ENCODE assay signal across 8 cellular contexts in genomic region chr6:169723200-169723909, GRCh38. TPM values are rescaled to one million over a fixed set of nuclear protein-coding genes. Genes with fewer than 3 reads are reported as not detected.
DNase-seq lines count a peak whose midpoint lies in the region; ATAC-seq and TF ChIP-seq lines count a peak whose summit lies in the region.

No MANE protein-coding gene starts in this region.

- H3K4me3 Mint-ChIP-seq in CD4-positive, alpha-beta memory T cell: peak overlapping the region; percentile 89 to 100 (median 96)
- peak overlapping the region; percentile 88 for H3K4me3 Mint-ChIP-seq in progenitor cell of endocrine pancreas (ENCODE audit: low read depth)

- peak overlapping the region; percentile 93 to 99 (median 96) for H3K27ac Mint-ChIP-seq in CD4-positive, alpha-beta memory T cell
- peak overlapping the region; percentile 94 for H3K27ac Mint-ChIP-seq in progenitor cell of endocrine pancreas

- TF ChIP-seq CTCF in right atrium auricular region (IDR thresholded peaks at IDR 0.05) (no peak), progenitor cell of endocrine pancreas (IDR thresholded peaks at IDR 0.05; ENCODE audit: unreplicated experiment) (no peak), uterus (IDR thresholded peaks at IDR 0.05) (no peak)

- CTCF ChIA-PET in CD4-positive, alpha-beta memory T cell (lab: Charles Lee; ENCODE audit: partially characterized antibody): interaction anchor here (0.8 to 2.7 kb wide), 4 partner anchors 13 to 820 kb away, joined by 3 to 15 read pairs (median 4); partner anchors contain the start of genes C6orf120 and WDR27

- ATAC-seq in GM19395 (IDR thresholded peaks at IDR 0.05; ENCODE audit: unreplicated experiment): peak; percentile 40
- ATAC-seq in HG03565 (IDR thresholded peaks at IDR 0.05; ENCODE audit: unreplicated experiment): peak; percentile 31

- DNase-seq in CD4-positive, alpha-beta memory T cell: peak; percentile 74 to 79 (median 76)
- DNase-seq in T-helper 1 cell (peak; percentile 41 to 71 (median 58)), amygdala (lab: John Stamatoyannopoulos, UW) (peak in 47 of 56 donors; percentile 12 to 81 (median 51)), right atrium auricular region (ENCODE audit: low spot score) (peak; percentile 81), progenitor cell of endocrine pancreas (ENCODE audit: low spot score, unreplicated experiment) (peak; percentile 45), uterus (peak; percentile 71 to 73)

- H3K36me3 Mint-ChIP-seq in CD4-positive, alpha-beta memory T cell: peaks cover 0 to 13% of the 10 kb centered on the region in 2 donors
- H3K36me3 Mint-ChIP-seq in progenitor cell of endocrine pancreas (ENCODE audit: insufficient read depth): peaks cover 3% of the 10 kb centered on the region

- no peaks in the 10 kb centered on the region for H3K9me3 ChIP-seq in CD4-positive, alpha-beta memory T cell (ENCODE audit: control insufficient read depth in 1 of 2, low read length in 2 of 2)
- no peaks in the 10 kb centered on the region for H3K9me3 ChIP-seq in right atrium auricular region
- no peaks in the 10 kb centered on the region for H3K9me3 ChIP-seq in uterus

- no peaks in the 10 kb centered on the region for H3K27me3 ChIP-seq in CD4-positive, alpha-beta memory T cell (ENCODE audit: insufficient read depth, low read length)
- H3K27me3 ChIP-seq in right atrium auricular region: no peaks in the 10 kb centered on the region
- H3K27me3 ChIP-seq in uterus: no peaks in the 10 kb centered on the region

- peak overlapping the region; percentile 85 for H3K27ac ChIP-seq in CD4-positive, alpha-beta memory T cell (ENCODE audit: low read depth, low read length)
- H3K27ac ChIP-seq in right atrium auricular region (peak overlapping the region; percentile 84 to 90), uterus (peak overlapping the region; percentile 93 to 94)

- intact Hi-C loops in CD4-positive, alpha-beta memory T cell (cut with micrococcal nuclease): loop anchor here (1.0 kb wide), 3 partner anchors 21 to 831 kb away; partner anchors contain the start of genes C6orf120, DYNLT2, ERMARD and TBP
- intact Hi-C loops in uterus (cut with DNase I; ENCODE audit: low total_unique reads): no loop called here

- peaks cover 49% of the 10 kb centered on the region for H3K4me1 ChIP-seq in CD4-positive, alpha-beta memory T cell (ENCODE audit: insufficient read depth, low read length)
- peaks cover 0 to 14% of the 10 kb centered on the region in 2 donors for H3K4me1 ChIP-seq in right atrium auricular region
- no peaks in the 10 kb centered on the region for H3K4me1 ChIP-seq in uterus

- peaks cover 28 to 55% (median 42%) of the 10 kb centered on the region in 4 donors for H3K4me1 Mint-ChIP-seq in CD4-positive, alpha-beta memory T cell
- peaks cover 42% of the 10 kb centered on the region for H3K4me1 Mint-ChIP-seq in progenitor cell of endocrine pancreas (ENCODE audit: low read depth)

- no peaks in the 10 kb centered on the region for H3K9me3 Mint-ChIP-seq in CD4-positive, alpha-beta memory T cell
- no peaks in the 10 kb centered on the region for H3K9me3 Mint-ChIP-seq in progenitor cell of endocrine pancreas (ENCODE audit: low read depth)

- no peaks in the 10 kb centered on the region for H3K36me3 ChIP-seq in CD4-positive, alpha-beta memory T cell (ENCODE audit: insufficient read depth, low read length)
- no peaks in the 10 kb centered on the region for H3K36me3 ChIP-seq in right atrium auricular region
- no peaks in the 10 kb centered on the region for H3K36me3 ChIP-seq in uterus

- H3K27me3 Mint-ChIP-seq in CD4-positive, alpha-beta memory T cell: no peaks in the 10 kb centered on the region
- H3K27me3 Mint-ChIP-seq in progenitor cell of endocrine pancreas: no peaks in the 10 kb centered on the region

- H3K4me3 ChIP-seq in CD4-positive, alpha-beta memory T cell (ENCODE audit: low read length in 2 of 2): peak overlapping the region; percentile 76 to 90
- peak overlapping the region; percentile 65 to 72 for H3K4me3 ChIP-seq in right atrium auricular region
- H3K4me3 ChIP-seq in uterus: peak overlapping the region; percentile 44 to 71

- peak in 1 of 2 donors; percentile 32 for TF ChIP-seq POLR2A in uterus (IDR thresholded peaks at IDR 0.05)

- POLR2A ChIA-PET in CD4-positive, alpha-beta memory T cell (lab: Charles Lee; ENCODE audit: partially characterized antibody): interaction anchor here (0.9 to 18.2 kb wide), 8 partner anchors 8 to 830 kb away, joined by 3 to 279 read pairs (median 17); partner anchors contain the start of genes C6orf120, DYNLT2, ERMARD and PSMB1

RNA-seq across cellular contexts. Expression of gene PHF10, which starts 0.9 kb away (rescaled TPM):
- total RNA-seq in CD4-positive, alpha-beta memory T cell: 100 to 1,000 TPM; 106 to 108 TPM
- 10 to 100 TPM; 17.5 to 24.0 TPM for polyA plus RNA-seq in CD4-positive, alpha-beta memory T cell
- 10 to 100 TPM; 49.9 to 54.7 TPM for total RNA-seq in right atrium auricular region
- total RNA-seq in progenitor cell of endocrine pancreas: 103 and 105 TPM in 2 replicates
- total RNA-seq in uterus: 100 to 1,000 TPM in 1 of 4 donors, 10 to 100 TPM in 3; 36.2 to 121 (median 67.5) TPM

RNA-seq across cellular contexts. Expression of gene C6orf120, which starts 21.4 kb away (rescaled TPM):
- 10 to 100 TPM; 32.9 to 35.9 TPM for total RNA-seq in CD4-positive, alpha-beta memory T cell
- polyA plus RNA-seq in CD4-positive, alpha-beta memory T cell: 10 to 100 TPM in 1 of 2 donors, 1 to 10 TPM in 1; 8.3 to 11.0 TPM
- total RNA-seq in right atrium auricular region: 10 to 100 TPM; 18.0 to 19.6 TPM
- 25.3 and 25.8 TPM in 2 replicates for total RNA-seq in progenitor cell of endocrine pancreas
- 10 to 100 TPM; 16.7 to 35.3 (median 29.2) TPM for total RNA-seq in uterus

RNA-seq across cellular contexts. Expression of gene WDR27, which starts 21.5 kb away (rescaled TPM):
- total RNA-seq in CD4-positive, alpha-beta memory T cell: 10 to 100 TPM; 73.0 to 82.8 TPM
- 1 to 10 TPM; 5.9 to 6.7 TPM for polyA plus RNA-seq in CD4-positive, alpha-beta memory T cell
- total RNA-seq in right atrium auricular region (1 to 10 TPM; 3.5 to 4.7 TPM), progenitor cell of endocrine pancreas (118 and 123 TPM in 2 replicates), uterus (10 to 100 TPM; 41.8 to 69.7 (median 59.7) TPM)

RNA-seq across cellular contexts. Expression of gene DYNLT2, which starts 28.0 kb away (rescaled TPM):
- total RNA-seq in CD4-positive, alpha-beta memory T cell: 1 to 10 TPM; 4.6 to 6.9 TPM
- 1 to 10 TPM in 1 of 2 donors, under 1 TPM in 1; 0.56 to 1.5 TPM for polyA plus RNA-seq in CD4-positive, alpha-beta memory T cell
- total RNA-seq in right atrium auricular region: under 1 TPM; 0.20 to 0.33 TPM
- total RNA-seq in progenitor cell of endocrine pancreas: 1.6 and 1.8 TPM in 2 replicates
- total RNA-seq in uterus: 1 to 10 TPM in 2 of 4 donors, under 1 TPM in 1, not detected in 1; 0.26 to 3.0 (median 2.7) TPM

RNA-seq across cellular contexts. Expression of gene ERMARD, which starts 28.1 kb away (rescaled TPM):
- total RNA-seq in CD4-positive, alpha-beta memory T cell: 10 to 100 TPM; 33.4 to 41.4 TPM
- 10 to 100 TPM; 11.0 to 11.9 TPM for polyA plus RNA-seq in CD4-positive, alpha-beta memory T cell
- 10 to 100 TPM in 1 of 2 donors, 1 to 10 TPM in 1; 8.6 to 11.2 TPM for total RNA-seq in right atrium auricular region
- total RNA-seq in progenitor cell of endocrine pancreas: 30.3 and 33.4 TPM in 2 replicates
- 10 to 100 TPM; 13.5 to 37.1 (median 28.6) TPM for total RNA-seq in uterus

Comparison
In these comparisons a context has a peak if more than half of its experiments do, and no peak if none do; other contexts are left out.
1. Peak in every context shown above with its lines: DNase-seq, ATAC-seq, H3K4me3 ChIP-seq and H3K27ac ChIP-seq.
2. RNA of gene WDR27, which starts 21.5 kb away (total RNA-seq): 118 to 123 TPM in progenitor cell of endocrine pancreas, 73.0 to 82.8 TPM in CD4-positive, alpha-beta memory T cell and 41.8 to 69.7 TPM in uterus; 3.5 to 4.7 TPM in right atrium auricular region; every median in the first group is over 4 times any median in the second.